ENCODE assay signal across 26 cellular contexts in the genomic region with DNA sequence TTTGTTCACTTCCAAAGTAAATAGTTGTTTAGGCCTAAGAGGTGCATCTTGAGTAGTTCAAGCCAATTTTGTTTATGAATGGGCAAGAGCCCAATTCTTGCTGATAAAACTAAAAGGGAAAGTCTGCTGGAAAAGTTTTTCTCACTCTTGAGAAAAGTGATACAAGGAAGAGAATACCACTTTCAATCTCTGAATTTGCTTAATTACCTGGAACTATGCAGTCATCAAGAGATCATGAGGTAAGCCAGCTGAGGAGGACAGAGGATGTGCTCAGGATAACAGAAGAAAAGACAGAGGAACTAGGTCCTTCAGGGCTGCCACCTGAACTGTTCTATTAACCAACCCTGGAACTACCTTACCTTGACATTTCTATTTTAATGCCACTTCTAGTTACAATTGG. TPM values are rescaled to one million over a fixed set of nuclear protein-coding genes. Genes with fewer than 3 reads are reported as not detected.
DNase-seq lines count a peak whose midpoint lies in the region; ATAC-seq and TF ChIP-seq lines count a peak whose summit lies in the region.
"Had no signal": no experiment of that assay in that cellular context is flagged by ENCODE, and none has a peak within 500 bp of the region (broad histone marks: within the 10 kb centered on the region; RNA-seq: fewer than 3 reads in every experiment).

No MANE protein-coding gene starts in this region.

- DNase-seq in renal cortical epithelial cell (ENCODE audit: low read depth) = peak; percentile 63
- no peak for DNase-seq in foreskin keratinocyte
- no peak for DNase-seq in HEK293T (ENCODE audit: extremely low spot score)
- DNase-seq: BE2C; CD4-positive, CD25-positive, alpha-beta regulatory T cell; DMS79 treated with DMSO at 0.1 percent for 48 hours; KG1; NCI-H1105; NCI-H146; NCI-H2029; NCI-H2171 treated with DMSO at 0.1 percent for 48 hours; NCI-H524 treated with DMSO at 0.1 percent for 48 hours; PC-9; RPMI8226; SHP77; SW 1271; T-helper 17 cell had no signal

- H3K9ac ChIP-seq in endocrine pancreas (ENCODE audit: control insufficient read depth, insufficient read depth, low read length) = no peak overlapping the region

- no peaks in the 10 kb centered on the region for H3K36me3 ChIP-seq in endocrine pancreas (ENCODE audit: control insufficient read depth, insufficient read depth, low read length)
- H3K36me3 ChIP-seq: BE2C had no signal

- no peak overlapping the region for H3K27ac ChIP-seq in foreskin keratinocyte
- H3K27ac ChIP-seq: HL-60, PC-9, SK-N-MC had no signal

- peak overlapping the region; percentile 14 for H3K4me3 ChIP-seq in endocrine pancreas (ENCODE audit: control insufficient read depth, insufficient read depth, low read length)
- H3K4me3 ChIP-seq: PC-9, SK-N-MC had no signal

- H3K27me3 ChIP-seq in endocrine pancreas (ENCODE audit: control insufficient read depth, insufficient read depth, low read length) = no peaks in the 10 kb centered on the region
- H3K27me3 ChIP-seq in foreskin keratinocyte = peaks cover 76% of the 10 kb centered on the region

- TF ChIP-seq CTCF in foreskin keratinocyte (conservative IDR thresholded peaks at IDR 0.05) = no peak

- CTCF ChIA-PET in HEK293T (lab: Yijun Ruan, JAX) = interaction anchor here (0.8 kb wide), 1 partner anchor 124 kb away, joined by 3 read pairs; no protein-coding TSS in a partner anchor

- H3K9me3 ChIP-seq in endocrine pancreas (ENCODE audit: control insufficient read depth, low read length) = no peaks in the 10 kb centered on the region
- H3K9me3 ChIP-seq: BE2C had no signal

- H3K4me1 ChIP-seq in endocrine pancreas (ENCODE audit: control insufficient read depth, insufficient read depth, low read length) (no peaks in the 10 kb centered on the region), foreskin keratinocyte (no peaks in the 10 kb centered on the region)
- H3K4me1 ChIP-seq: BE2C had no signal

- ATAC-seq in GM19395 (IDR thresholded peaks at IDR 0.05; ENCODE audit: unreplicated experiment) = peak; percentile 24
- peak; percentile 18 for ATAC-seq in HG03378 (IDR thresholded peaks at IDR 0.05; ENCODE audit: unreplicated experiment)
- ATAC-seq in foreskin keratinocyte = no peak
- no peak for ATAC-seq in GM21381 (IDR thresholded peaks at IDR 0.05; ENCODE audit: unreplicated experiment)
- ATAC-seq: HCT116, T-helper 17 cell had no signal

- POLR2A ChIA-PET in HEK293T (lab: Yijun Ruan, JAX) = no interaction called here

TF ChIP-seq in HEK293T, 16 proteins besides CTCF, POLR2A, EP300 and RAD21:
- TF ChIP-seq L3MBTL2 (conservative IDR thresholded peaks at IDR 0.05) (no peak), SUZ12 (IDR thresholded peaks at IDR 0.05) (no peak)

RNA-seq across cellular contexts. Expression of a gene that starts 42.2 kb away (rescaled TPM):
- total RNA-seq in renal cortical epithelial cell (4.7 and 17.5 TPM in 2 replicates), foreskin keratinocyte (not detected in 2 replicates)
- polyA plus RNA-seq in foreskin keratinocyte = not detected in 2 replicates
- total RNA-seq: A673, PC-9 had no signal

RNA-seq across cellular contexts. Expression of a gene that starts 55.9 kb away (rescaled TPM):
- 0.17 and 0.65 TPM in 2 replicates for total RNA-seq in renal cortical epithelial cell
- total RNA-seq in foreskin keratinocyte = not detected in 2 replicates
- not detected in 2 replicates for polyA plus RNA-seq in foreskin keratinocyte
- total RNA-seq: A673; CD4-positive, CD25-positive, alpha-beta regulatory T cell; H1; PC-9; T-helper 17 cell had no signal

RNA-seq across cellular contexts. Expression of a gene that starts 57.1 kb away (rescaled TPM):
- total RNA-seq in renal cortical epithelial cell (21.1 and 22.9 TPM in 2 replicates), foreskin keratinocyte (12.6 and 12.8 TPM in 2 replicates)
- polyA plus RNA-seq in foreskin keratinocyte = 5.9 and 6.8 TPM in 2 replicates

Comparison
In these comparisons a context has a peak if more than half of its experiments do, and no peak if none do; other contexts are left out.
1. ATAC-seq: peak in GM19395 (single experiment) and HG03378 (single experiment); none in foreskin keratinocyte (single experiment) and GM21381 (single experiment).